ENCODE assay signal across 9 cellular contexts in the genomic region with DNA sequence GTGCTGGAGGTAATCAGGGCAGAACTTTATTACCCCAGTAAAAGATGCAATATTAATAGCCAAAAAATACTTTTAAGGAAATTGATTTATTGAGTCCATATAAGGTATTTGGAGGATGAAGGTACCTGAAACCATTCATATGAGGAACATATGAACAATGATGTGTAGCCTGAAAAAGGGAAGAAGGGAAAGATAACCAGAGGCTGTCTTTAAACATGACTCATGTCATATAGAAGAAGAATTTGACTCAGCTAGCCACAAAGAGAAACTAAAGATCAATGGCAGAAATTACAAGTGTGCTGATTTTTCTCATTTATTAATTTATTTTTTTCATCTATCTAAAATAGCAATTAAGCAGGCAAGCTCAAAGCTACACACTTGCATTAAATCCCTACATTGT.
DNase-seq lines count a peak whose midpoint lies in the region; ATAC-seq lines count a peak whose summit lies in the region.
"Had no signal": no experiment of that assay in that cellular context is flagged by ENCODE, and none has a peak within 500 bp of the region (broad histone marks: within the 10 kb centered on the region; RNA-seq: fewer than 3 reads in every experiment).

No MANE protein-coding gene starts in this region.

- H3K27ac ChIP-seq in epithelial cell of prostate = no peak overlapping the region
- H3K27ac ChIP-seq: SJSA1 had no signal

- ATAC-seq in GM18868 (IDR thresholded peaks at IDR 0.05; ENCODE audit: unreplicated experiment) (peak; percentile 84), GM21717 (IDR thresholded peaks at IDR 0.05; ENCODE audit: unreplicated experiment) (peak; percentile 91), HG03439 (IDR thresholded peaks at IDR 0.05; ENCODE audit: unreplicated experiment) (peak; percentile 71)

- peak; percentile 34 for DNase-seq in epithelial cell of prostate (ENCODE audit: low read depth, low spot score)
- DNase-seq in GOT3 (lab: John Stamatoyannopoulos, UW) = no peak
- DNase-seq in SK-N-DZ (ENCODE audit: low spot score) = no peak
- no peak for DNase-seq in SKM-1 treated with dmso at 0.1 percent for 144 hours (lab: John Stamatoyannopoulos, UW; ENCODE audit: unreplicated experiment)
- DNase-seq: stimulated activated CD8-positive, alpha-beta memory T cell treated with anti-CD3 and anti-CD28 coated beads, Interleukin-4, amount 100 ng/mL, for 48 hours had no signal
